15 cellular contexts compared by ENCODE assay signal in genomic region chr7:138625084-138625848, GRCh38.
DNase-seq lines count a peak whose midpoint lies in the region; ATAC-seq and TF ChIP-seq lines count a peak whose summit lies in the region.
"Had no signal": no experiment of that assay in that cellular context is flagged by ENCODE, and none has a peak within 500 bp of the region (broad histone marks: within the 10 kb centered on the region; RNA-seq: fewer than 3 reads in every experiment).

No MANE protein-coding gene starts in this region.

- H3K4me2 ChIP-seq in GM23338 (peak overlapping the region; percentile 28; the same call in 1 of the 2 replicates), neural progenitor cell (no peak overlapping the region)

- H3K4me1 Mint-ChIP-seq in GM23338 (peaks cover 16% of the 10 kb centered on the region), T-helper 17 cell (peaks cover 18% of the 10 kb centered on the region), mesothelial cell of epicardium (peaks cover 21% of the 10 kb centered on the region), neural progenitor cell (no peaks in the 10 kb centered on the region)

- no peaks in the 10 kb centered on the region for H3K9me3 Mint-ChIP-seq in GM23338
- H3K9me3 Mint-ChIP-seq in mesothelial cell of epicardium = no peaks in the 10 kb centered on the region
- no peaks in the 10 kb centered on the region for H3K9me3 Mint-ChIP-seq in neural progenitor cell
- H3K9me3 Mint-ChIP-seq: activated T-helper 1 cell treated with anti-CD3 and anti-CD28 coated beads, Interleukin-12 subunit alpha, Interleukin-12 subunit beta, Interleukin-2, Interleukin-4 antibody, amounts not matched to agents 30 ng/mL and 10 ng/mL and 1 ng/mL, durations not matched to agents 14 hours and 24 hours and 36 hours; HFFc6 had no signal

- TF ChIP-seq CTCF in GM23338 (conservative IDR thresholded peaks at IDR 0.05; ENCODE audit: low read depth in 2 of 2) = no peak
- no peak for TF ChIP-seq CTCF in mesothelial cell of epicardium (IDR thresholded peaks at IDR 0.05; ENCODE audit: unreplicated experiment)
- no peak for TF ChIP-seq CTCF in GM13976 (IDR thresholded peaks at IDR 0.05; ENCODE audit: borderline replicate concordance, control extremely low read depth, extremely low read depth, insufficient read depth, missing control alignments)
- no peak for TF ChIP-seq CTCF in neural progenitor cell (IDR thresholded peaks at IDR 0.05)

- H3K27ac ChIP-seq in GM23338 (ENCODE audit: low read depth) = 0 out of 2 replicates have a peak overlapping the region, but pooled peaks have one; percentile 2
- H3K27ac ChIP-seq in neural progenitor cell = no peak overlapping the region
- H3K27ac ChIP-seq: cardiac muscle cell, spleen, transverse colon had no signal

- DNase-seq in NCI-H146 (lab: John Stamatoyannopoulos, UW) = peak; percentile 15
- DNase-seq in NCI-H146 treated with DMSO at 0.1 percent for 48 hours (lab: John Stamatoyannopoulos, UW; ENCODE audit: unreplicated experiment) = no peak
- peak; percentile 14 for DNase-seq in GM23338 (ENCODE audit: low spot score)
- DNase-seq in T-helper 17 cell = no peak
- DNase-seq in mesothelial cell of epicardium (ENCODE audit: low spot score in 2 of 2, unreplicated experiment in 2 of 2) = no peak
- DNase-seq in Right ventricle myocardium inferior (ENCODE audit: missing footprints) = no peak
- no peak for DNase-seq in GM13976 (ENCODE audit: low spot score)
- DNase-seq in neural progenitor cell (ENCODE audit: low spot score) = no peak
- DNase-seq: 8988T, glutamatergic neuron, HFFc6, spleen, transverse colon had no signal

- H3K36me3 Mint-ChIP-seq in GM23338 (ENCODE audit: low read depth) = no peaks in the 10 kb centered on the region
- H3K36me3 Mint-ChIP-seq in T-helper 17 cell (ENCODE audit: low read depth) = peaks cover 2% of the 10 kb centered on the region
- H3K36me3 Mint-ChIP-seq in mesothelial cell of epicardium = no peaks in the 10 kb centered on the region
- H3K36me3 Mint-ChIP-seq in neural progenitor cell = no peaks in the 10 kb centered on the region

- no peaks in the 10 kb centered on the region for H3K27me3 ChIP-seq in GM23338 (ENCODE audit: insufficient read depth)
- H3K27me3 ChIP-seq in neural progenitor cell = no peaks in the 10 kb centered on the region
- H3K27me3 ChIP-seq: cardiac muscle cell, transverse colon had no signal

- H3K9ac ChIP-seq in neural progenitor cell = no peak overlapping the region

- H3K9me2 ChIP-seq in GM23338 (ENCODE audit: insufficient read depth) = no peaks in the 10 kb centered on the region; the same call in 1 of the 2 replicates

- ATAC-seq in GM23338 (no peak), T-helper 17 cell (peak; percentile 55), Right ventricle myocardium inferior (no peak)

- H3K79me2 ChIP-seq in GM23338 (replicated peaks; ENCODE audit: insufficient read depth) = no peaks in the 10 kb centered on the region
- no peaks in the 10 kb centered on the region for H3K79me2 ChIP-seq in neural progenitor cell (ENCODE audit: low read depth)

- no peak overlapping the region for H3K4me3 ChIP-seq in GM23338
- H3K4me3 ChIP-seq in neural progenitor cell = no peak overlapping the region
- H3K4me3 ChIP-seq: cardiac muscle cell, spleen, transverse colon had no signal

- intact Hi-C loops in Right ventricle myocardium inferior (cut with DNase I) = no loop called here

- no peaks in the 10 kb centered on the region for H3K9me3 ChIP-seq in T-helper 17 cell (ENCODE audit: control insufficient read depth, low read length, poor library complexity, severe bottlenecking)
- no peaks in the 10 kb centered on the region for H3K9me3 ChIP-seq in neural progenitor cell (ENCODE audit: low read depth)
- H3K9me3 ChIP-seq: spleen, transverse colon had no signal

- H2AFZ ChIP-seq in GM23338 = no peak overlapping the region
- no peak overlapping the region for H2AFZ ChIP-seq in neural progenitor cell (replicated peaks)

- H4K20me1 ChIP-seq in GM23338 (replicated peaks; ENCODE audit: insufficient read depth) = no peaks in the 10 kb centered on the region
- H4K20me1 ChIP-seq in neural progenitor cell (ENCODE audit: low read depth) = no peaks in the 10 kb centered on the region

- H3K36me3 ChIP-seq in GM23338 (ENCODE audit: insufficient read depth) (no peaks in the 10 kb centered on the region), neural progenitor cell (no peaks in the 10 kb centered on the region)
- H3K36me3 ChIP-seq: cardiac muscle cell, spleen, transverse colon had no signal

- H3K27me3 Mint-ChIP-seq in GM23338 (ENCODE audit: insufficient read depth, low read depth, poor library complexity) (peaks cover 4% of the 10 kb centered on the region), T-helper 17 cell (peaks cover 16% of the 10 kb centered on the region), mesothelial cell of epicardium (ENCODE audit: low read depth) (no peaks in the 10 kb centered on the region), neural progenitor cell (ENCODE audit: insufficient read depth, low read depth) (peaks cover 2% of the 10 kb centered on the region)

- H3K4me1 ChIP-seq in GM23338 (ENCODE audit: insufficient read depth) = peaks cover 17% of the 10 kb centered on the region
- no peaks in the 10 kb centered on the region for H3K4me1 ChIP-seq in neural progenitor cell
- H3K4me1 ChIP-seq: transverse colon had no signal

- H3K4me3 Mint-ChIP-seq in GM23338 = no peak overlapping the region
- peak overlapping the region; percentile 52 for H3K4me3 Mint-ChIP-seq in T-helper 17 cell
- H3K4me3 Mint-ChIP-seq in mesothelial cell of epicardium = no peak overlapping the region
- H3K4me3 Mint-ChIP-seq in neural progenitor cell = no peak overlapping the region
- H3K4me3 Mint-ChIP-seq: activated T-helper 1 cell treated with anti-CD3 and anti-CD28 coated beads, Interleukin-12 subunit alpha, Interleukin-12 subunit beta, Interleukin-2, Interleukin-4 antibody, amounts not matched to agents 30 ng/mL and 10 ng/mL and 1 ng/mL, durations not matched to agents 14 hours and 24 hours and 36 hours; HFFc6 had no signal

- H3F3A ChIP-seq in GM23338 (replicated peaks; ENCODE audit: low read depth) (no peaks in the 10 kb centered on the region), neural progenitor cell (ENCODE audit: low read depth) (no peaks in the 10 kb centered on the region)

- in situ Hi-C loops in GM13976 (cut with MboI; ENCODE audit: low sequenced_read_pairs, unreplicated experiment) = no loop called here

- H3K27ac Mint-ChIP-seq in GM23338 (no peak overlapping the region), T-helper 17 cell (peak overlapping the region; percentile 82), mesothelial cell of epicardium (peak overlapping the region; percentile 17), neural progenitor cell (no peak overlapping the region)
- H3K27ac Mint-ChIP-seq: activated T-helper 1 cell treated with anti-CD3 and anti-CD28 coated beads, Interleukin-12 subunit alpha, Interleukin-12 subunit beta, Interleukin-2, Interleukin-4 antibody, amounts not matched to agents 30 ng/mL and 10 ng/mL and 1 ng/mL, durations not matched to agents 14 hours and 24 hours and 36 hours; HFFc6 had no signal

Comparison
In these comparisons a context has a peak if more than half of its experiments do, and no peak if none do; other contexts are left out.
1. DNase-seq: peak in NCI-H146 (single experiment) and GM23338 (single experiment); none in NCI-H146 treated with DMSO at 0.1 percent for 48 hours (single experiment), T-helper 17 cell (0 of 3), mesothelial cell of epicardium (0 of 2), Right ventricle myocardium inferior (single experiment), GM13976 (single experiment) and neural progenitor cell (single experiment).
2. H3K27ac Mint-ChIP-seq: peak in T-helper 17 cell (single experiment) and mesothelial cell of epicardium (single experiment); none in GM23338 (single experiment) and neural progenitor cell (single experiment).